In genomic region chr4:8911311-8912088, GRCh38 we compare ENCODE assay signal across 14 cellular contexts. TPM values are rescaled to one million over a fixed set of nuclear protein-coding genes. Genes with fewer than 3 reads are reported as not detected.
DNase-seq lines count a peak whose midpoint lies in the region; TF ChIP-seq lines count a peak whose summit lies in the region.
"Had no signal": no experiment of that assay in that cellular context is flagged by ENCODE, and none has a peak within 500 bp of the region (broad histone marks: within the 10 kb centered on the region; RNA-seq: fewer than 3 reads in every experiment).

No MANE protein-coding gene starts in this region.

- H3K27me3 ChIP-seq in MG63, result no peaks in the 10 kb centered on the region

- H3K36me3 ChIP-seq in MG63, result no peaks in the 10 kb centered on the region

- H3K9me3 ChIP-seq in MG63, result no peaks in the 10 kb centered on the region

- TF ChIP-seq CTCF in fibroblast of mammary gland (conservative IDR thresholded peaks at IDR 0.05; ENCODE audit: control insufficient read depth, insufficient read depth, low read depth, low read length), result no peak

- peak; percentile 32 for DNase-seq in activated CD8-positive, alpha-beta memory T cell treated with anti-CD3 and anti-CD28 coated beads for 24 hours
- no peak for DNase-seq in activated CD8-positive, alpha-beta memory T cell treated with anti-CD3 and anti-CD28 coated beads, Interleukin-2, amount 50 U/mL, for 4 hours
- peak; percentile 71 for DNase-seq in MG63
- peak; percentile 9 for DNase-seq in fibroblast of mammary gland (ENCODE audit: low read depth)
- DNase-seq in stimulated activated CD8-positive, alpha-beta memory T cell treated with anti-CD3 and anti-CD28 coated beads, Interleukin-4, amount 100 ng/mL, for 48 hours, result peak; percentile 14
- no peak for DNase-seq in NCI-H82 treated with DMSO at 0.1 percent for 48 hours (lab: John Stamatoyannopoulos, UW; ENCODE audit: unreplicated experiment)
- DNase-seq in amniotic stem cell (lab: John Stamatoyannopoulos, UW), result no peak
- no peak for DNase-seq in NK-92 (lab: John Stamatoyannopoulos, UW; ENCODE audit: unreplicated experiment)
- DNase-seq: ACHN; activated T-cell treated with anti-CD3 and anti-CD28 coated beads, Interleukin-2, amount 50 U/mL, for 4 hours; KG1; stimulated activated CD4-positive, alpha-beta T cell treated with anti-CD3 and anti-CD28 coated beads, Interleukin-1b, Interleukin-23, amount 100 ng/mL, for 48 hours had no signal

- H3K4me3 ChIP-seq in MG63 (no peak overlapping the region), fibroblast of mammary gland (ENCODE audit: control insufficient read depth, low read depth, low read length) (no peak overlapping the region)

RNA-seq across cellular contexts. Expression of gene HMX1, which starts 39.9 kb away (rescaled TPM):
- total RNA-seq in MG63 (2014; rRNA removed; shearing (Covaris generic); ENCODE audit: low replicate concordance), result 7.5 and 17.5 TPM in 2 replicates
- total RNA-seq: activated T-cell treated with anti-CD3 and anti-CD28 coated beads, Interleukin-2, amount 50 U/mL, for 4 hours; fibroblast of lung; kidney epithelial cell had no signal

Comparison
In these comparisons a context has a peak if more than half of its experiments do, and no peak if none do; other contexts are left out.
1. DNase-seq: peak in activated CD8-positive, alpha-beta memory T cell treated with anti-CD3 and anti-CD28 coated beads for 24 hours (single experiment), MG63 (single experiment), fibroblast of mammary gland (single experiment) and stimulated activated CD8-positive, alpha-beta memory T cell treated with anti-CD3 and anti-CD28 coated beads, Interleukin-4, amount 100 ng/mL, for 48 hours (single experiment); none in activated CD8-positive, alpha-beta memory T cell treated with anti-CD3 and anti-CD28 coated beads, Interleukin-2, amount 50 U/mL, for 4 hours (single experiment), NCI-H82 treated with DMSO at 0.1 percent for 48 hours (single experiment), amniotic stem cell (single experiment) and NK-92 (single experiment).